ENCODE assay signal across 15 cellular contexts in the genomic region with DNA sequence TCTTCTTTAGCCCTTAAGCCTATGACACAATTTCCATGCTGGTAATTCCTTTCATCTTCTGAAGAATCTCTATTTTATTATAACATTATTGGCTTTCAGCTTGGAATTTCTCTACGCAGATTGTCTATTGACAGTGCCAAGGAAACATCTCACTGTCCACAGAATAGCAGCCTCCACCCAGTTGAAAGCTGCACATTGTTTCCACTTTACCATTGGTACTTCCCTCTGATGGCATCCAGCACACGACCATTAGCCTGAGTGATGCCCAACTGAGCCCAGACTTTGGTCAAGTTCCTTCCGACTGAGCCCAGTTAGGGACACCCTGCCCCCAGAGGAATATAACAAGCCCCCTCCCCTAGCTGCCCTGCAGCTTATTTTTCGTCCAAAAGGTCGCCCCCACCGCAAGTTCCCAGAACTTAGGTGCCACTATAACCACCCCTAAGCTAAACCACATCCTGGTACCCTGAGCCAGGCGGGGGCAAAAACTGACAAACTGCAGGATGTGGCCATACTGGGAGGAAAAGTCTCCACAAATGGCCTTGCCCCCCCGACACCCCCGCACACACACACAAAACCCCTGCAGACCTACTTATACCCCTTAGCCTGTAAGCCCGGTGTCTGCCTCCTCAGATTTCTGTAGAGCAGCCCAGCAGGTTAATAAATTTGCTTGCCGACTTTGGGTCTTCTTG. TPM values are rescaled to one million over a fixed set of nuclear protein-coding genes. Genes with fewer than 3 reads are reported as not detected.
A peak's percentile ranks its signal among the peaks of the same experiment; 100 is the strongest.
DNase-seq lines count a peak whose midpoint lies in the region; ATAC-seq lines count a peak whose summit lies in the region.
"Had no signal": no experiment of that assay in that cellular context is flagged by ENCODE, and none has a peak within 500 bp of the region (broad histone marks: within the 10 kb centered on the region; RNA-seq: fewer than 3 reads in every experiment).

No MANE protein-coding gene starts in this region.

- peak; percentile 40 to 77 for ATAC-seq in activated naive CD4-positive, alpha-beta T cell treated with anti-CD3 and anti-CD28 coated beads, Interleukin-2, amount 50 U/mL, for 72 hours
- ATAC-seq in HG03097 (IDR thresholded peaks at IDR 0.05; ENCODE audit: low FRiP score, unreplicated experiment) (no peak), HG02588 (IDR thresholded peaks at IDR 0.05; ENCODE audit: unreplicated experiment) (no peak)
- ATAC-seq: HepG2 had no signal

- in situ Hi-C loops in KBM-7 (cut with MboI; ENCODE audit: low pct_unique_long_range_greater_than_20kb, low sequenced_read_pairs): no loop called here

- H3K4me1 Mint-ChIP-seq in T-helper 1 cell treated with Interleukin-12 subunit alpha and Interleukin-12 subunit beta and Interleukin-4 antibody, amounts not matched to agents 30 μg/mL and 1 μg/mL, for 36 hours (ENCODE audit: low read depth): peaks cover 67% of the 10 kb centered on the region

- peaks cover 79% of the 10 kb centered on the region for H3K36me3 Mint-ChIP-seq in T-helper 1 cell treated with Interleukin-12 subunit alpha and Interleukin-12 subunit beta and Interleukin-4 antibody, amounts not matched to agents 30 μg/mL and 1 μg/mL, for 36 hours (ENCODE audit: low read depth)
- H3K36me3 Mint-ChIP-seq in activated naive CD4-positive, alpha-beta T cell treated with anti-CD3 and anti-CD28 coated beads, Interleukin-2, amount 50 U/mL, for 72 hours: peaks cover 40 to 77% of the 10 kb centered on the region in 2 donors
- H3K36me3 Mint-ChIP-seq: mesothelial cell of epicardium had no signal

- H3K27ac Mint-ChIP-seq in T-helper 1 cell treated with Interleukin-12 subunit alpha and Interleukin-12 subunit beta and Interleukin-4 antibody, amounts not matched to agents 30 μg/mL and 1 μg/mL, for 36 hours: peak overlapping the region; percentile 75
- H3K27ac Mint-ChIP-seq in activated naive CD4-positive, alpha-beta T cell treated with anti-CD3 and anti-CD28 coated beads, Interleukin-2, amount 50 U/mL, for 72 hours: peak overlapping the region; percentile 80 to 90
- H3K27ac Mint-ChIP-seq: mesothelial cell of epicardium had no signal

- DNase-seq in KBM-7 (peak; percentile 14), midbrain (lab: John Stamatoyannopoulos, UW) (no peak)
- peak in 1 of 2 donors; percentile 63 for DNase-seq in activated naive CD4-positive, alpha-beta T cell treated with anti-CD3 and anti-CD28 coated beads, Interleukin-2, amount 50 U/mL, for 72 hours (ENCODE audit: low spot score in 2 of 2)
- DNase-seq in stimulated activated CD4-positive, alpha-beta T cell treated with anti-CD3 and anti-CD28 coated beads, Interleukin-4, amount 100 ng/mL, for 4 hours: peak; percentile 13 to 35
- DNase-seq: adrenal gland; effector CD8-positive, alpha-beta T cell; GOT3; heart left ventricle; NCI-H2081; T1000 had no signal

- H3K4me3 Mint-ChIP-seq in T-helper 1 cell treated with Interleukin-12 subunit alpha and Interleukin-12 subunit beta and Interleukin-4 antibody, amounts not matched to agents 30 μg/mL and 1 μg/mL, for 36 hours: peak overlapping the region; percentile 48
- H3K4me3 Mint-ChIP-seq: mesothelial cell of epicardium had no signal

- peaks cover 8% of the 10 kb centered on the region for H3K9me3 Mint-ChIP-seq in T-helper 1 cell treated with Interleukin-12 subunit alpha and Interleukin-12 subunit beta and Interleukin-4 antibody, amounts not matched to agents 30 μg/mL and 1 μg/mL, for 36 hours
- peaks cover 7% of the 10 kb centered on the region in 2 donors for H3K9me3 Mint-ChIP-seq in activated naive CD4-positive, alpha-beta T cell treated with anti-CD3 and anti-CD28 coated beads, Interleukin-2, amount 50 U/mL, for 72 hours

- H3K27me3 Mint-ChIP-seq in T-helper 1 cell treated with Interleukin-12 subunit alpha and Interleukin-12 subunit beta and Interleukin-4 antibody, amounts not matched to agents 30 μg/mL and 1 μg/mL, for 36 hours (ENCODE audit: low read depth): no peaks in the 10 kb centered on the region

RNA-seq across cellular contexts. Expression of gene GBP5, which starts 13.2 kb away (rescaled TPM):
- 100 to 1,000 TPM in 1 of 2 donors, 10 to 100 TPM in 1; 86.8 to 151 TPM for total RNA-seq in activated naive CD4-positive, alpha-beta T cell treated with anti-CD3 and anti-CD28 coated beads, Interleukin-2, amount 50 U/mL, for 72 hours
- total RNA-seq: HepG2, mesothelial cell of epicardium had no signal

Comparison
In these comparisons a context has a peak if more than half of its experiments do, and no peak if none do; other contexts are left out.
1. ATAC-seq: peak in activated naive CD4-positive, alpha-beta T cell treated with anti-CD3 and anti-CD28 coated beads, Interleukin-2, amount 50 U/mL, for 72 hours (2 of 2); none in HG03097 (single experiment) and HG02588 (single experiment).